In genomic region chr10:13335881-13336280, GRCh38 we compare ENCODE assay signal across 21 cellular contexts. TPM values are rescaled to one million over a fixed set of nuclear protein-coding genes. Genes with fewer than 3 reads are reported as not detected.
DNase-seq lines count a peak whose midpoint lies in the region; ATAC-seq, FAIRE-seq and TF ChIP-seq lines count a peak whose summit lies in the region.
"Had no signal": no experiment of that assay in that cellular context is flagged by ENCODE, and none has a peak within 500 bp of the region (broad histone marks: within the 10 kb centered on the region; RNA-seq: fewer than 3 reads in every experiment).

No MANE protein-coding gene starts in this region.

- H3K23me2 ChIP-seq in H1 (ENCODE audit: low read depth, low read length), result no peaks in the 10 kb centered on the region; the same call in 1 of the 2 replicates

- no peak overlapping the region for H4K5ac ChIP-seq in H1 (ENCODE audit: insufficient read length, low read depth, low read length)

- no peak overlapping the region for H3K9ac ChIP-seq in H1 (replicated peaks in 1 of 4; ENCODE audit: extremely low read depth in 1 of 4, low read depth in 3 of 4, low read length in 3 of 4)

- no peak overlapping the region for H2AFZ ChIP-seq in H1 (ENCODE audit: low read length)

- no peak overlapping the region for H4K8ac ChIP-seq in H1 (ENCODE audit: extremely low read depth, insufficient read depth, low read length)

- ATAC-seq in GM18907 (IDR thresholded peaks at IDR 0.05; ENCODE audit: unreplicated experiment) (peak; percentile 49), HG02763 (IDR thresholded peaks at IDR 0.05; ENCODE audit: unreplicated experiment) (peak; percentile 33), GM19455 (IDR thresholded peaks at IDR 0.05; ENCODE audit: unreplicated experiment) (no peak)
- ATAC-seq: activated CD8-positive, alpha-beta memory T cell treated with anti-CD3 and anti-CD28 coated beads, Interleukin-2, amount 10 ng/mL, durations not matched to agents 7 days and 5 days had no signal

- no peak overlapping the region for H3K14ac ChIP-seq in H1 (ENCODE audit: insufficient read length)

- TF ChIP-seq POLR2A in H1 (IDR thresholded peaks at IDR 0.05; ENCODE audit: control extremely low read depth in 1 of 2, low read depth in 2 of 2, low read length in 2 of 2) (no peak), lower leg skin (IDR thresholded peaks at IDR 0.05) (no peak)

- 0 out of 2 replicates have a peak overlapping the region, but pooled peaks have one; percentile 50 for H2BK5ac ChIP-seq in H1 (ENCODE audit: low read depth, low read length)

- H3K79me1 ChIP-seq in H1 (ENCODE audit: low read depth, low read length), result peaks cover 5% of the 10 kb centered on the region; the same call in 1 of the 2 replicates

- H3K4me2 ChIP-seq in H1 (ENCODE audit: insufficient read depth in 1 of 2, low read depth in 2 of 2, low read length in 2 of 2), result no peak overlapping the region

- peak; percentile 88 for DNase-seq in MV-4-11 (lab: John Stamatoyannopoulos, UW)
- DNase-seq in H1 (ENCODE audit: low read depth in 1 of 2, low spot score in 2 of 2), result no peak
- no peak for DNase-seq in lower leg skin (ENCODE audit: low spot score in 2 of 2)
- DNase-seq in SKM-1 treated with dmso at 0.1 percent for 144 hours (lab: John Stamatoyannopoulos, UW; ENCODE audit: unreplicated experiment), result no peak
- no peak for DNase-seq in NCI-H2107 (lab: John Stamatoyannopoulos, UW)
- DNase-seq: activated CD4-positive, CD25-positive, alpha-beta regulatory T cell; activated CD8-positive, alpha-beta memory T cell treated with anti-CD3 and anti-CD28 coated beads, Interleukin-2, amount 10 ng/mL, durations not matched to agents 7 days and 5 days; activated naive CD4-positive, alpha-beta T cell; AML-193; dermis blood vessel endothelial cell; erythroblast; GDM1; NCI-H2029; NCI-H82; nephron progenitor cell; RPMI8226; T-helper 1 cell had no signal

- no peak overlapping the region for H3K18ac ChIP-seq in H1 (ENCODE audit: extremely low read depth, low read length)

- H3K36me3 ChIP-seq in H1 (ENCODE audit: control insufficient read depth in 2 of 4, insufficient read depth in 4 of 4, low read length in 3 of 4), result peaks cover 17 to 98% (median 60%) of the 10 kb centered on the region in 4 experiments

- no peak overlapping the region for H2BK20ac ChIP-seq in H1 (ENCODE audit: low read length)

- H3K4me1 ChIP-seq in H1 (replicated peaks in 1 of 4; ENCODE audit: control insufficient read depth in 3 of 4, insufficient read depth in 4 of 4, low read length in 3 of 4), result peaks cover 0 to 3% (median 1%) of the 10 kb centered on the region in 4 experiments; a peak in 3 of 7 replicates

- no peaks in the 10 kb centered on the region for H3K27me3 ChIP-seq in H1 (replicated peaks in 1 of 4; ENCODE audit: control insufficient read depth in 3 of 4, extremely low read depth in 1 of 4, insufficient read depth in 3 of 4, low read length in 3 of 4)

- no peaks in the 10 kb centered on the region for H3K9me3 ChIP-seq in H1 (ENCODE audit: insufficient read depth in 2 of 2, low read depth in 1 of 2, low read length in 1 of 2)

- intact Hi-C loops in lower leg skin (cut with DNase I; ENCODE audit: low total_unique reads), result no loop called here

- H4K91ac ChIP-seq in H1 (replicated peaks; ENCODE audit: insufficient read length, low read length), result no peak overlapping the region

- H4K20me1 ChIP-seq in H1 (replicated peaks in 1 of 2; ENCODE audit: control insufficient read depth in 1 of 2, insufficient read depth in 2 of 2, low read length in 2 of 2), result peaks cover 21 to 29% of the 10 kb centered on the region in 2 experiments

- no peak overlapping the region for H3K4ac ChIP-seq in H1 (replicated peaks; ENCODE audit: insufficient read length, low read depth, low read length)

- no peak overlapping the region for H2AK5ac ChIP-seq in H1 (ENCODE audit: low read depth, low read length)

- no peak for TF ChIP-seq RAD21 in H1 (IDR thresholded peaks at IDR 0.05 in 1 of 2, conservative IDR thresholded peaks at IDR 0.05 in 1 of 2; ENCODE audit: low read depth in 2 of 2, low read length in 2 of 2)

- POLR2A ChIA-PET in H1 (lab: Charles Lee; ENCODE audit: partially characterized antibody), result interaction anchor here (0.6 to 8.2 kb wide), 9 partner anchors 8 to 275 kb away, joined by 3 to 85 read pairs (median 5); partner anchors contain the start of genes PHYH and SEPHS1

- H3K4me3 ChIP-seq in H1 (ENCODE audit: extremely low read depth in 1 of 4, insufficient read depth in 2 of 4, low read depth in 3 of 4, low read length in 4 of 4) (no peak overlapping the region), lower leg skin (ENCODE audit: low read depth, poor library complexity, severe bottlenecking) (no peak overlapping the region)

- no peak for FAIRE-seq in H1 (lab: Jason Lieb, UNC)
- FAIRE-seq: astrocyte had no signal

- peaks cover 21 to 88% of the 10 kb centered on the region in 2 experiments for H3K79me2 ChIP-seq in H1 (ENCODE audit: control insufficient read depth in 1 of 2, insufficient read depth in 2 of 2, low read length in 2 of 2)

- no peak overlapping the region for H3K56ac ChIP-seq in H1 (replicated peaks; ENCODE audit: insufficient read length, low read depth, low read length)

- H2BK15ac ChIP-seq in H1 (ENCODE audit: low read length), result no peak overlapping the region

- WGBS in H1 (ENCODE audit: extremely low coverage in 1 of 2, insufficient coverage in 1 of 2, insufficient read length in 1 of 2, insufficient replicate concordance in 2 of 2, low coverage in 1 of 2, low lambda C conversion rate in 2 of 2, missing lambda C conversion rate in 1 of 2), 2 experiments, result 94% methylated on average over 9 of the region's 9 CpGs; no CpG with 5 or more reads in 1 of the 2 experiments
- 89 to 96% methylated on average over 9 of the region's 9 CpGs for WGBS in lower leg skin, 2 donors

- H3K23ac ChIP-seq in H1 (ENCODE audit: insufficient read length), result no peak overlapping the region

- no peak for TF ChIP-seq EP300 in H1 (IDR thresholded peaks at IDR 0.05; ENCODE audit: borderline replicate concordance in 1 of 2, low read depth in 2 of 2, low read length in 2 of 2)

- H3K27ac ChIP-seq in H1 (ENCODE audit: low read depth, low read length), result no peak overlapping the region

- H2BK12ac ChIP-seq in H1 (ENCODE audit: low read depth, low read length), result no peak overlapping the region

- TF ChIP-seq CTCF in H1 (IDR thresholded peaks at IDR 0.05; ENCODE audit: control extremely low read depth in 1 of 3, insufficient read depth in 1 of 3, low read depth in 1 of 3, low read length in 3 of 3) (no peak), lower leg skin (IDR thresholded peaks at IDR 0.05) (no peak)

- no peak overlapping the region for H2BK120ac ChIP-seq in H1 (replicated peaks; ENCODE audit: low read depth, low read length)

- CTCF ChIA-PET in H1 (lab: Charles Lee; ENCODE audit: partially characterized antibody), result interaction anchor here (0.7 to 2.1 kb wide), 5 partner anchors 14 to 115 kb away, joined by 3 to 9 read pairs (median 4); no protein-coding TSS in a partner anchor

TF ChIP-seq in H1, 55 proteins besides CTCF, POLR2A, EP300 and RAD21:
- TF ChIP-seq, protein P1, sequence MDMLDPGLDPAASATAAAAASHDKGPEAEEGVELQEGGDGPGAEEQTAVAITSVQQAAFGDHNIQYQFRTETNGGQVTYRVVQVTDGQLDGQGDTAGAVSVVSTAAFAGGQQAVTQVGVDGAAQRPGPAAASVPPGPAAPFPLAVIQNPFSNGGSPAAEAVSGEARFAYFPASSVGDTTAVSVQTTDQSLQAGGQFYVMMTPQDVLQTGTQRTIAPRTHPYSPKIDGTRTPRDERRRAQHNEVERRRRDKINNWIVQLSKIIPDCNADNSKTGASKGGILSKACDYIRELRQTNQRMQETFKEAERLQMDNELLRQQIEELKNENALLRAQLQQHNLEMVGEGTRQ (IDR thresholded peaks at IDR 0.05; ENCODE audit: low read length), result no peak
- TF ChIP-seq BCL11A (IDR thresholded peaks at IDR 0.05; ENCODE audit: low read depth in 2 of 2, low read length in 2 of 2), result no peak

RNA-seq across cellular contexts. Expression of gene SEPHS1, which starts 12.2 kb away (rescaled TPM):
- total RNA-seq in H1 (2021; fragmentation: NEBNext Ultra II Directional; extraction: Animal tissue kit (Norgen Biotek cat#: 25700)), result 633 and 683 TPM in 2 replicates
- 226 and 270 TPM in 2 replicates for polyA plus RNA-seq in H1 (2011; rRNA removed)
- polyA plus RNA-seq in H1 (2011; cell fraction: cytosol; rRNA removed), result 306 TPM
- polyA plus RNA-seq in H1 (2011; cell fraction: nucleus; rRNA removed), result 172 TPM
- 405 to 543 TPM (median 471 TPM) in 4 replicates for polyA plus RNA-seq in H1 (2012, experiment 1 of 2)
- polyA plus RNA-seq in H1 (2012, experiment 2 of 2), result 233 TPM
- polyA plus RNA-seq in H1 (2013, experiment 1 of 2), result 405 TPM
- polyA plus RNA-seq in H1 (2013, experiment 2 of 2), result 460 TPM
- 647 and 831 TPM in 2 replicates for polyA minus RNA-seq in H1 (2011; rRNA and poly(A)+ RNA removed)
- 256 TPM for polyA minus RNA-seq in H1 (2011; cell fraction: cytosol; rRNA and poly(A)+ RNA removed)
- polyA minus RNA-seq in H1 (2011; cell fraction: nucleus; rRNA and poly(A)+ RNA removed), result 193 TPM
- total RNA-seq in lower leg skin, result 10 to 100 TPM; 14.4 to 35.0 (median 17.4) TPM

RNA-seq across cellular contexts. Expression of gene PHYH, which starts 36.0 kb away (rescaled TPM):
- total RNA-seq in H1 (2021; fragmentation: NEBNext Ultra II Directional; extraction: Animal tissue kit (Norgen Biotek cat#: 25700)), result 22.7 and 23.2 TPM in 2 replicates
- polyA plus RNA-seq in H1 (2011; rRNA removed), result 22.0 and 22.9 TPM in 2 replicates
- 21.8 TPM for polyA plus RNA-seq in H1 (2011; cell fraction: cytosol; rRNA removed)
- 18.3 TPM for polyA plus RNA-seq in H1 (2011; cell fraction: nucleus; rRNA removed)
- 21.9 to 27.0 TPM (median 24.9 TPM) in 4 replicates for polyA plus RNA-seq in H1 (2012, experiment 1 of 2)
- polyA plus RNA-seq in H1 (2012, experiment 2 of 2), result 4.4 TPM
- polyA plus RNA-seq in H1 (2013, experiment 1 of 2), result 25.6 TPM
- 26.3 TPM for polyA plus RNA-seq in H1 (2013, experiment 2 of 2)
- polyA minus RNA-seq in H1 (2011; rRNA and poly(A)+ RNA removed), result 10.4 and 10.5 TPM in 2 replicates
- polyA minus RNA-seq in H1 (2011; cell fraction: cytosol; rRNA and poly(A)+ RNA removed), result 5.9 TPM
- polyA minus RNA-seq in H1 (2011; cell fraction: nucleus; rRNA and poly(A)+ RNA removed), result 9.7 TPM
- 10 to 100 TPM; 10.9 to 26.6 (median 17.3) TPM for total RNA-seq in lower leg skin

Comparison
In these comparisons a context has a peak if more than half of its experiments do, and no peak if none do; other contexts are left out.
1. RNA of gene SEPHS1, which starts 12.2 kb away (total RNA-seq): 633 to 683 TPM in H1; 14.4 to 35.0 TPM in lower leg skin; every median in the first group is over 10 times any median in the second.